13 cellular contexts compared by ENCODE assay signal in the genomic region with DNA sequence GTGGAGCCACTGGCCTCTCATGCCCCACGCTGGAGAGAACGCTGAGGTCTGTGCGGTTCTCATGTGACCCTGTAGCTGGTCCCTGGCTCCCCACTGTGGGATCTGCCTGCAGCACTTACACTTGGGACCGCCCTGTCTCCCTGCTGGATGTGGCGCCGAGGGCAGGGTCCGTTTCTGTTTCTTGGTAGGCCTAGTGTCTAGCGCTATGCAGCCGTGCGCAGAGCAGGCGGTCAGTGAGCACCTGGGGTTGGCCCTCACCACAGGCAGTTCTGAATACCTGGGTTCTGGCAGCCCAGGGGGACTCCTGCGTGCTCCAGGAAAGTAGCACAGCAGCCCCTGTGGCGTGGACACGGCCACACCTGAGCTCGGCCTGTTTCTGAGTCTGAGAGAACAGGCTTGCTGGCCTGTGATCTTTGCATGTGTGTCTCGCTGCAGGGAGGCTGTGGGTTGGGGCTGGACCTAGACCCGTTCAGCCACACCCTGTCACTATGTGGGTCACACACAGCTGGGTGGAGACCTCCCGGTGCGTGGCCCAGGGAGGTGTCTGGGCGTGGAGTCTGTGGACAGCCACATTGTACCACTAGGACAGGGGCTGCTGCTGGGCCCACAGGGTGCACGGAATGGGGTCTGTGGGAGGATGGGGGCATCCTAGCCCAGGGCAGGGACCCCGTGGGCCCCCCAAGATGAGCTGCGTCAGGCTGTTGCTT. TPM values are rescaled to one million over a fixed set of nuclear protein-coding genes. Genes with fewer than 3 reads are reported as not detected.
DNase-seq lines count a peak whose midpoint lies in the region; ATAC-seq, FAIRE-seq and TF ChIP-seq lines count a peak whose summit lies in the region.
"Had no signal": no experiment of that assay in that cellular context is flagged by ENCODE, and none has a peak within 500 bp of the region (broad histone marks: within the 10 kb centered on the region; RNA-seq: fewer than 3 reads in every experiment).

No MANE protein-coding gene starts in this region.

- intact Hi-C loops in GM12878 (cut with micrococcal nuclease; ENCODE audit: unreplicated experiment) (no loop called here), dorsolateral prefrontal cortex (cut with DNase I) (no loop called here)

- WGBS in GM12878 (ENCODE audit: insufficient coverage, insufficient replicate concordance, low lambda C conversion rate, missing lambda C conversion rate), result 91% methylated on average over 23 of the region's 23 CpGs

- H3K4me3 ChIP-seq in BLaER1 treated with 17β-estradiol and CSF1 and Interleukin-3, amounts not matched to agents 10 nM and 100 nM, result peak overlapping the region in 6 of 10 experiments; percentile 93 to 100 (median 99); a peak in 7 of 20 replicates
- H3K4me3 ChIP-seq in HEK293 (ENCODE audit: low read depth, low read length), result no peak overlapping the region
- H3K4me3 ChIP-seq in GM12878, result no peak overlapping the region; the same call in 1 of the 2 replicates
- H3K4me3 ChIP-seq in dorsolateral prefrontal cortex, result no peak overlapping the region

- peak overlapping the region; percentile 90 to 100 (median 98) for H3K4me2 ChIP-seq in BLaER1 treated with 17β-estradiol and CSF1 and Interleukin-3, amounts not matched to agents 10 nM and 100 nM
- peak overlapping the region; percentile 93 for H3K4me2 ChIP-seq in GM12878 (ENCODE audit: control insufficient read depth, insufficient read depth)

- peaks cover 9 to 53% (median 45%) of the 10 kb centered on the region in 11 experiments; a peak in 21 of 22 replicates for H3K36me3 ChIP-seq in BLaER1 treated with 17β-estradiol and CSF1 and Interleukin-3, amounts not matched to agents 10 nM and 100 nM
- peaks cover 0 to 26% of the 10 kb centered on the region in 2 experiments; a peak in 2 of 3 replicates for H3K36me3 ChIP-seq in HEK293 (ENCODE audit: control insufficient read depth in 2 of 2, insufficient read depth in 1 of 2, low read length in 2 of 2)
- H3K36me3 ChIP-seq in GM12878 (ENCODE audit: control insufficient read depth in 2 of 2, insufficient read depth in 2 of 2, low read length in 1 of 2), result peaks cover 0 to 8% of the 10 kb centered on the region in 2 experiments; a peak in 3 of 4 replicates
- H3K36me3 ChIP-seq: pancreas, thyroid gland had no signal

- BruUV-seq in GM12878 (replicated peaks; lab: Mats Ljungman, UMichigan), result no TSS peak

- no peak for FAIRE-seq in GM12878 (lab: Jason Lieb, UNC)
- FAIRE-seq: pancreas had no signal

- no peaks in the 10 kb centered on the region for H3K9me3 ChIP-seq in BLaER1 treated with 17β-estradiol and CSF1 and Interleukin-3, amounts not matched to agents 10 nM and 100 nM (replicated peaks in 1 of 11)
- H3K9me3 ChIP-seq in HEK293 (ENCODE audit: control insufficient read depth, insufficient read depth, low read depth, low read length) (no peaks in the 10 kb centered on the region), GM12878 (replicated peaks; ENCODE audit: control insufficient read depth, insufficient read depth, low read length) (no peaks in the 10 kb centered on the region)
- H3K9me3 ChIP-seq: pancreas, thyroid gland had no signal

- H3K79me2 ChIP-seq in GM12878 (ENCODE audit: control insufficient read depth, insufficient read depth, low read length), result peaks cover 62% of the 10 kb centered on the region

- RAD21 ChIA-PET in GM12878 (lab: Charles Lee; ENCODE audit: unreplicated experiment), result no interaction called here

- TF ChIP-seq EP300 in GM12878 (IDR thresholded peaks at IDR 0.05; ENCODE audit: borderline replicate concordance in 1 of 2, control insufficient read depth in 1 of 2, low read depth in 2 of 2, low read length in 2 of 2), result no peak

- no peak for TF ChIP-seq CTCF in HEK293 (tag by site-specific recombination; IDR thresholded peaks at IDR 0.05)
- TF ChIP-seq CTCF in GM12878 (IDR thresholded peaks at IDR 0.05 in 2 of 3, conservative IDR thresholded peaks at IDR 0.05 in 1 of 3; ENCODE audit: control insufficient read depth in 2 of 3, extremely low read depth in 1 of 3, insufficient read depth in 1 of 3, low read depth in 3 of 3, low read length in 3 of 3), result no peak
- no peak for TF ChIP-seq CTCF in dorsolateral prefrontal cortex (IDR thresholded peaks at IDR 0.05 in 54 of 56, conservative IDR thresholded peaks at IDR 0.05 in 2 of 56; ENCODE audit: low read depth in 1 of 56, partially characterized antibody in 56 of 56)

- H3K27me3 Mint-ChIP-seq in natural killer cell treated with Interleukin-12 subunit alpha and Interleukin-12 subunit beta and Interleukin-15 and Interleukin-18, amount 100 ng/mL, for 72 hours, result no peaks in the 10 kb centered on the region

- CTCF ChIA-PET in HEK293 (lab: Yijun Ruan, JAX), result interaction anchor here (0.6 kb wide), 1 partner anchor 129 kb away, joined by 4 read pairs; no protein-coding TSS in a partner anchor
- CTCF ChIA-PET in GM12878 (lab: Yijun Ruan, JAX), result interaction anchor here (1.7 kb wide), 1 partner anchor 10 kb away, joined by 3 read pairs; no protein-coding TSS in a partner anchor

- no peaks in the 10 kb centered on the region for H3K27me3 ChIP-seq in BLaER1 treated with 17β-estradiol and CSF1 and Interleukin-3, amounts not matched to agents 10 nM and 100 nM
- H3K27me3 ChIP-seq in GM12878 (replicated peaks in 1 of 2; ENCODE audit: control insufficient read depth in 2 of 2, insufficient read depth in 2 of 2, low read length in 1 of 2) (no peaks in the 10 kb centered on the region), dorsolateral prefrontal cortex (no peaks in the 10 kb centered on the region)
- H3K27me3 ChIP-seq: pancreas, thyroid gland had no signal

- ATAC-seq in GM12878 (no peak), HG03175 (IDR thresholded peaks at IDR 0.05; ENCODE audit: unreplicated experiment) (no peak)
- ATAC-seq in natural killer cell treated with Interleukin-12 subunit alpha and Interleukin-12 subunit beta and Interleukin-15 and Interleukin-18, amount 100 ng/mL, for 72 hours, result no peak
- ATAC-seq: pancreas had no signal

- H3K36me3 Mint-ChIP-seq in natural killer cell treated with Interleukin-12 subunit alpha and Interleukin-12 subunit beta and Interleukin-15 and Interleukin-18, amount 100 ng/mL, for 72 hours, result no peaks in the 10 kb centered on the region

- in situ Hi-C loops in GM12878 (cut with MboI), result loop anchor here (5.0 kb wide), 1 partner anchor 37 kb away; a partner anchor contains a TSS

- no peak for TF ChIP-seq RAD21 in GM12878 (IDR thresholded peaks at IDR 0.05; ENCODE audit: insufficient read depth, low read depth, low read length)

- DNase-seq in GM12878 (ENCODE audit: low read depth, low spot score), result no peak
- DNase-seq in natural killer cell treated with Interleukin-12 subunit alpha and Interleukin-12 subunit beta and Interleukin-15 and Interleukin-18, amount 100 ng/mL, for 72 hours (ENCODE audit: low spot score), result peak; percentile 52
- no peak for DNase-seq in dorsolateral prefrontal cortex
- no peak for DNase-seq in NCI-H1417 (lab: John Stamatoyannopoulos, UW)
- no peak for DNase-seq in pons (ENCODE audit: low spot score)
- DNase-seq: islet precursor cell, NCI-H1092, SW 1271, thyroid gland had no signal

- H2AFZ ChIP-seq in GM12878 (ENCODE audit: control insufficient read depth, low read depth, low read length), result no peak overlapping the region

- peak overlapping the region; percentile 93 to 94 for H3K27ac Mint-ChIP-seq in natural killer cell treated with Interleukin-12 subunit alpha and Interleukin-12 subunit beta and Interleukin-15 and Interleukin-18, amount 100 ng/mL, for 72 hours

- no peaks in the 10 kb centered on the region for H3K9me3 Mint-ChIP-seq in natural killer cell treated with Interleukin-12 subunit alpha and Interleukin-12 subunit beta and Interleukin-15 and Interleukin-18, amount 100 ng/mL, for 72 hours

- H3K9ac ChIP-seq in BLaER1 treated with 17β-estradiol and CSF1 and Interleukin-3, amounts not matched to agents 10 nM and 100 nM, result peak overlapping the region; percentile 90 to 100 (median 97); a peak in 20 of 22 replicates
- no peak overlapping the region for H3K9ac ChIP-seq in GM12878 (ENCODE audit: control insufficient read depth, insufficient read depth, low read length)

- peak overlapping the region in 3 of 11 experiments; percentile 7 to 96 (median 94); a peak in 2 of 22 replicates for H3K27ac ChIP-seq in BLaER1 treated with 17β-estradiol and CSF1 and Interleukin-3, amounts not matched to agents 10 nM and 100 nM
- no peak overlapping the region for H3K27ac ChIP-seq in HEK293 (ENCODE audit: extremely low read depth, low read depth, low read length)
- H3K27ac ChIP-seq in GM12878 (ENCODE audit: control insufficient read depth, insufficient read depth), result no peak overlapping the region
- no peak overlapping the region for H3K27ac ChIP-seq in dorsolateral prefrontal cortex
- H3K27ac ChIP-seq: thyroid gland had no signal

- peaks cover 61 to 90% (median 83%) of the 10 kb centered on the region in 11 experiments for H4K20me1 ChIP-seq in BLaER1 treated with 17β-estradiol and CSF1 and Interleukin-3, amounts not matched to agents 10 nM and 100 nM
- H4K20me1 ChIP-seq in GM12878 (ENCODE audit: control insufficient read depth, insufficient read depth), result no peaks in the 10 kb centered on the region

- TF ChIP-seq POLR2A in GM12878 (IDR thresholded peaks at IDR 0.05; ENCODE audit: low read depth, low read length), result 0 out of 2 replicates have a peak, but pooled peaks have one; percentile 13

- peaks cover 23 to 31% of the 10 kb centered on the region in 2 donors for H3K4me1 Mint-ChIP-seq in natural killer cell treated with Interleukin-12 subunit alpha and Interleukin-12 subunit beta and Interleukin-15 and Interleukin-18, amount 100 ng/mL, for 72 hours (ENCODE audit: low read depth in 2 of 2)

- SMC1A ChIA-PET in GM12878 (lab: Charles Lee; ENCODE audit: uncharacterized antibody, unreplicated experiment), result no interaction called here

- POLR2A ChIA-PET in HEK293 (lab: Yijun Ruan, JAX), result no interaction called here
- POLR2A ChIA-PET in GM12878 (lab: Charles Lee), result no interaction called here

- peaks cover 49 to 78% (median 64%) of the 10 kb centered on the region in 10 experiments for H3K4me1 ChIP-seq in BLaER1 treated with 17β-estradiol and CSF1 and Interleukin-3, amounts not matched to agents 10 nM and 100 nM
- H3K4me1 ChIP-seq in HEK293 (ENCODE audit: control insufficient read depth, insufficient read depth, low read length) (peaks cover 8% of the 10 kb centered on the region), GM12878 (ENCODE audit: control insufficient read depth, insufficient read depth, low read length) (peaks cover 17% of the 10 kb centered on the region)

- peak overlapping the region; percentile 96 for H3K4me3 Mint-ChIP-seq in natural killer cell treated with Interleukin-12 subunit alpha and Interleukin-12 subunit beta and Interleukin-15 and Interleukin-18, amount 100 ng/mL, for 72 hours

RNA-seq across cellular contexts. Expression of a gene that starts 2.8 kb away (rescaled TPM):
- 70.5 and 96.8 TPM in 2 replicates for total RNA-seq in GM12878 (2013; cell fraction: nucleolus; rRNA removed)
- total RNA-seq in GM12878 (2014; rRNA removed) (30.3 and 35.8 TPM in 2 replicates), GM12878 (2014; rRNA removed; fragmentation: Illumina TruSeq; extraction: Trizol) (6.9 and 8.0 TPM in 2 replicates), GM12878 (2021) (66.7 and 78.5 TPM in 2 replicates), dorsolateral prefrontal cortex (10 to 100 TPM; 18.8 to 69.8 (median 34.2) TPM)
- 4.9 TPM for polyA plus RNA-seq in GM12878 (2011; ENCODE audit: low read depth)
- polyA plus RNA-seq in GM12878 (2011; rRNA removed) (4.4 and 12.8 TPM in 2 replicates), GM12878 (2014; fragmentation: Illumina TruSeq; extraction: Trizol) (0.62 and 3.8 TPM in 2 replicates), GM12878 (2014; fragmentation: Nextera tagmentation; extraction: Ambion mirVana) (1 to 10 TPM in 1 of 2 experiments, under 1 TPM in 1; 0.40 to 1.1 TPM), GM12878 (2014; rRNA removed) (40.2 and 48.8 TPM in 2 replicates), GM12878 (2016; fragmentation: Nextera tagmentation; extraction: Ambion mirVana) (1 to 10 TPM; 7.7 to 8.6 TPM)
- 15.5 and 29.7 TPM in 2 replicates for polyA plus RNA-seq in GM12878 (2011; cell fraction: cytosol; rRNA removed)
- 103 and 157 TPM in 2 replicates for polyA plus RNA-seq in GM12878 (2011; cell fraction: nucleus; rRNA removed)
- polyA plus RNA-seq in GM12878 (2012), result 25.2 and 27.2 TPM in 2 replicates
- polyA minus RNA-seq in GM12878 (2011; rRNA and poly(A)+ RNA removed), result 10.8 and 27.2 TPM in 2 replicates
- polyA minus RNA-seq in GM12878 (2011; cell fraction: cytosol; rRNA and poly(A)+ RNA removed), result 25.5 and 28.9 TPM in 2 replicates
- polyA minus RNA-seq in GM12878 (2011; cell fraction: nucleus; rRNA and poly(A)+ RNA removed), result 14.6 and 33.4 TPM in 2 replicates
- total RNA-seq in natural killer cell treated with Interleukin-12 subunit alpha and Interleukin-12 subunit beta and Interleukin-15 and Interleukin-18, amount 100 ng/mL, for 72 hours, result 100 to 1,000 TPM; 139 to 201 TPM

RNA-seq across cellular contexts. Expression of a gene that starts 29.9 kb away (rescaled TPM):
- not detected in 2 replicates for total RNA-seq in GM12878 (2013; cell fraction: nucleolus; rRNA removed)
- not detected in 2 replicates for total RNA-seq in GM12878 (2014; rRNA removed)
- not detected in 2 replicates for total RNA-seq in GM12878 (2014; rRNA removed; fragmentation: Illumina TruSeq; extraction: Trizol)
- total RNA-seq in GM12878 (2021), result not detected in 2 replicates
- polyA plus RNA-seq in GM12878 (2011; ENCODE audit: low read depth), result not detected
- polyA plus RNA-seq in GM12878 (2011; rRNA removed), result not detected in 2 replicates
- not detected in 2 replicates for polyA plus RNA-seq in GM12878 (2011; cell fraction: cytosol; rRNA removed)
- polyA plus RNA-seq in GM12878 (2011; cell fraction: nucleus; rRNA removed), result not detected in 2 replicates
- not detected in 2 replicates for polyA plus RNA-seq in GM12878 (2012)
- not detected in 2 replicates for polyA plus RNA-seq in GM12878 (2014; fragmentation: Illumina TruSeq; extraction: Trizol)
- polyA plus RNA-seq in GM12878 (2014; fragmentation: Nextera tagmentation; extraction: Ambion mirVana), result not detected
- not detected in 2 replicates for polyA plus RNA-seq in GM12878 (2014; rRNA removed)
- not detected for polyA plus RNA-seq in GM12878 (2016; fragmentation: Nextera tagmentation; extraction: Ambion mirVana)
- not detected in 2 replicates for polyA minus RNA-seq in GM12878 (2011; rRNA and poly(A)+ RNA removed)
- polyA minus RNA-seq in GM12878 (2011; cell fraction: cytosol; rRNA and poly(A)+ RNA removed), result not detected in 2 replicates
- not detected in 2 replicates for polyA minus RNA-seq in GM12878 (2011; cell fraction: nucleus; rRNA and poly(A)+ RNA removed)
- under 1 TPM; 0.12 to 0.64 TPM for total RNA-seq in natural killer cell treated with Interleukin-12 subunit alpha and Interleukin-12 subunit beta and Interleukin-15 and Interleukin-18, amount 100 ng/mL, for 72 hours
- under 1 TPM in 29 of 120 experiments, not detected in 91; 0.17 to 0.90 (median 0.28) TPM for total RNA-seq in dorsolateral prefrontal cortex
- total RNA-seq: thyroid gland had no signal

RNA-seq across cellular contexts. Expression of a gene that starts 36.5 kb away (rescaled TPM):
- total RNA-seq in GM12878 (2013; cell fraction: nucleolus; rRNA removed), result 8.6 and 10.5 TPM in 2 replicates
- total RNA-seq in GM12878 (2014; rRNA removed) (1.1 and 1.5 TPM in 2 replicates), GM12878 (2014; rRNA removed; fragmentation: Illumina TruSeq; extraction: Trizol) (0.13 and 0.18 TPM in 2 replicates), GM12878 (2021) (0.67 and 0.72 TPM in 2 replicates), dorsolateral prefrontal cortex (1 to 10 TPM in 19 of 120 experiments, under 1 TPM in 97, not detected in 4; 0.20 to 1.6 (median 0.60) TPM)
- 0.54 TPM for polyA plus RNA-seq in GM12878 (2011; ENCODE audit: low read depth)
- polyA plus RNA-seq in GM12878 (2011; rRNA removed) (0.35 and 0.57 TPM in 2 replicates), GM12878 (2014; fragmentation: Illumina TruSeq; extraction: Trizol) (0.07 TPM in 1 of 2 replicates, not detected in the other), GM12878 (2014; fragmentation: Nextera tagmentation; extraction: Ambion mirVana) (not detected), GM12878 (2014; rRNA removed) (0.97 and 1.1 TPM in 2 replicates), GM12878 (2016; fragmentation: Nextera tagmentation; extraction: Ambion mirVana) (under 1 TPM in 1 of 2 experiments, not detected in 1; 0.52 TPM)
- 0.79 and 0.85 TPM in 2 replicates for polyA plus RNA-seq in GM12878 (2011; cell fraction: cytosol; rRNA removed)
- polyA plus RNA-seq in GM12878 (2011; cell fraction: nucleus; rRNA removed), result 4.8 and 5.7 TPM in 2 replicates
- 1.6 TPM in 2 replicates for polyA plus RNA-seq in GM12878 (2012)
- polyA minus RNA-seq in GM12878 (2011; rRNA and poly(A)+ RNA removed), result 0.29 and 0.52 TPM in 2 replicates
- polyA minus RNA-seq in GM12878 (2011; cell fraction: cytosol; rRNA and poly(A)+ RNA removed), result 0.53 TPM in 1 of 2 replicates, not detected in the other
- polyA minus RNA-seq in GM12878 (2011; cell fraction: nucleus; rRNA and poly(A)+ RNA removed), result 2.0 and 3.3 TPM in 2 replicates
- total RNA-seq in natural killer cell treated with Interleukin-12 subunit alpha and Interleukin-12 subunit beta and Interleukin-15 and Interleukin-18, amount 100 ng/mL, for 72 hours, result under 1 TPM; 0.33 to 0.48 TPM

RNA-seq across cellular contexts. Expression of a gene that starts 39.5 kb away (rescaled TPM):
- total RNA-seq in GM12878 (2013; cell fraction: nucleolus; rRNA removed), result 39.2 and 47.0 TPM in 2 replicates
- total RNA-seq in GM12878 (2014; rRNA removed) (15.5 and 17.5 TPM in 2 replicates), GM12878 (2014; rRNA removed; fragmentation: Illumina TruSeq; extraction: Trizol) (4.5 and 5.5 TPM in 2 replicates), GM12878 (2021) (24.0 and 31.3 TPM in 2 replicates), dorsolateral prefrontal cortex (100 to 1,000 TPM in 8 of 120 experiments, 10 to 100 TPM in 112; 51.5 to 125 (median 72.9) TPM)
- polyA plus RNA-seq in GM12878 (2011; ENCODE audit: low read depth), result 3.2 TPM
- polyA plus RNA-seq in GM12878 (2011; rRNA removed) (2.0 and 5.7 TPM in 2 replicates), GM12878 (2014; fragmentation: Illumina TruSeq; extraction: Trizol) (1.9 and 4.4 TPM in 2 replicates), GM12878 (2014; fragmentation: Nextera tagmentation; extraction: Ambion mirVana) (1 to 10 TPM in 1 of 2 experiments, not detected in 1; 1.8 TPM), GM12878 (2014; rRNA removed) (26.6 and 28.5 TPM in 2 replicates), GM12878 (2016; fragmentation: Nextera tagmentation; extraction: Ambion mirVana) (10 to 100 TPM; 25.6 to 30.7 TPM)
- 7.9 and 14.6 TPM in 2 replicates for polyA plus RNA-seq in GM12878 (2011; cell fraction: cytosol; rRNA removed)
- 62.1 and 85.8 TPM in 2 replicates for polyA plus RNA-seq in GM12878 (2011; cell fraction: nucleus; rRNA removed)
- 12.2 and 13.2 TPM in 2 replicates for polyA plus RNA-seq in GM12878 (2012)
- polyA minus RNA-seq in GM12878 (2011; rRNA and poly(A)+ RNA removed), result 7.8 and 15.8 TPM in 2 replicates
- 6.1 and 7.1 TPM in 2 replicates for polyA minus RNA-seq in GM12878 (2011; cell fraction: cytosol; rRNA and poly(A)+ RNA removed)
- polyA minus RNA-seq in GM12878 (2011; cell fraction: nucleus; rRNA and poly(A)+ RNA removed), result 16.1 and 27.3 TPM in 2 replicates
- total RNA-seq in natural killer cell treated with Interleukin-12 subunit alpha and Interleukin-12 subunit beta and Interleukin-15 and Interleukin-18, amount 100 ng/mL, for 72 hours, result 10 to 100 TPM; 27.6 to 60.9 TPM

RNA-seq across cellular contexts. Expression of a gene that starts 59.6 kb away (rescaled TPM):
- 9.6 and 12.5 TPM in 2 replicates for total RNA-seq in GM12878 (2013; cell fraction: nucleolus; rRNA removed)
- total RNA-seq in GM12878 (2014; rRNA removed) (10.2 and 10.6 TPM in 2 replicates), GM12878 (2014; rRNA removed; fragmentation: Illumina TruSeq; extraction: Trizol) (1.8 and 3.3 TPM in 2 replicates), GM12878 (2021) (10.0 and 11.8 TPM in 2 replicates), dorsolateral prefrontal cortex (100 to 1,000 TPM in 1 of 120 experiments, 10 to 100 TPM in 119; 34.4 to 107 (median 63.1) TPM)
- 2.0 TPM for polyA plus RNA-seq in GM12878 (2011; ENCODE audit: low read depth)
- polyA plus RNA-seq in GM12878 (2011; rRNA removed) (2.1 and 3.9 TPM in 2 replicates), GM12878 (2014; fragmentation: Illumina TruSeq; extraction: Trizol) (2.0 TPM in 1 of 2 replicates, not detected in the other), GM12878 (2014; fragmentation: Nextera tagmentation; extraction: Ambion mirVana) (under 1 TPM; 0.06 to 0.35 TPM), GM12878 (2014; rRNA removed) (12.8 and 14.3 TPM in 2 replicates), GM12878 (2016; fragmentation: Nextera tagmentation; extraction: Ambion mirVana) (1 to 10 TPM; 5.2 to 6.9 TPM)
- polyA plus RNA-seq in GM12878 (2011; cell fraction: cytosol; rRNA removed), result 7.3 and 10.2 TPM in 2 replicates
- polyA plus RNA-seq in GM12878 (2011; cell fraction: nucleus; rRNA removed), result 12.8 and 17.3 TPM in 2 replicates
- polyA plus RNA-seq in GM12878 (2012), result 6.6 and 7.5 TPM in 2 replicates
- 2.6 and 6.1 TPM in 2 replicates for polyA minus RNA-seq in GM12878 (2011; rRNA and poly(A)+ RNA removed)
- 5.7 and 7.1 TPM in 2 replicates for polyA minus RNA-seq in GM12878 (2011; cell fraction: cytosol; rRNA and poly(A)+ RNA removed)
- 2.7 TPM in 2 replicates for polyA minus RNA-seq in GM12878 (2011; cell fraction: nucleus; rRNA and poly(A)+ RNA removed)
- 10 to 100 TPM; 16.7 to 18.7 TPM for total RNA-seq in natural killer cell treated with Interleukin-12 subunit alpha and Interleukin-12 subunit beta and Interleukin-15 and Interleukin-18, amount 100 ng/mL, for 72 hours

Comparison
In these comparisons a context has a peak if more than half of its experiments do, and no peak if none do; other contexts are left out.
1. H3K4me3 ChIP-seq: peak in BLaER1 treated with 17β-estradiol and CSF1 and Interleukin-3, amounts not matched to agents 10 nM and 100 nM (6 of 10); none in HEK293 (single experiment), GM12878 (single experiment) and dorsolateral prefrontal cortex (0 of 59).